10 cellular contexts compared by ENCODE assay signal in genomic region chr2:235458839-235459273, GRCh38. TPM values are rescaled to one million over a fixed set of nuclear protein-coding genes. Genes with fewer than 3 reads are reported as not detected.
DNase-seq lines count a peak whose midpoint lies in the region; ATAC-seq and TF ChIP-seq lines count a peak whose summit lies in the region.
"Had no signal": no experiment of that assay in that cellular context is flagged by ENCODE, and none has a peak within 500 bp of the region (broad histone marks: within the 10 kb centered on the region; RNA-seq: fewer than 3 reads in every experiment).

No MANE protein-coding gene starts in this region.

- intact Hi-C loops in stomach (cut with DNase I; ENCODE audit: low total_unique reads), result no loop called here

- DNase-seq in NCI-H2107 treated with DMSO at 0.1 percent for 48 hours (lab: John Stamatoyannopoulos, UW; ENCODE audit: unreplicated experiment), result peak; percentile 8
- no peak for DNase-seq in NCI-H2107 (lab: John Stamatoyannopoulos, UW)
- DNase-seq in NCI-H774 (lab: John Stamatoyannopoulos, UW), result peak; percentile 21
- peak; percentile 16 for DNase-seq in fibroblast of gingiva (ENCODE audit: low read depth)
- DNase-seq in stomach, result peak; percentile 42
- no peak for DNase-seq in AG08395 (ENCODE audit: low spot score)
- no peak for DNase-seq in SIG-M5 treated with dmso at 0.1 percent for 504 hours (lab: John Stamatoyannopoulos, UW; ENCODE audit: unreplicated experiment)
- DNase-seq: activated CD8-positive, alpha-beta memory T cell treated with anti-CD3 and anti-CD28 coated beads for 24 hours had no signal

- 48 to 58% (median 55%) methylated on average over 7 of the region's 7 CpGs for WGBS in stomach, 5 donors

- H3K27me3 ChIP-seq in stomach, result peaks cover 0 to 2% (median 0%) of the 10 kb centered on the region in 3 donors

- no peaks in the 10 kb centered on the region for H3K36me3 ChIP-seq in stomach

- no peaks in the 10 kb centered on the region for H3K9me3 ChIP-seq in stomach

- H3K4me3 ChIP-seq in stomach, result no peak overlapping the region

- H3K4me1 ChIP-seq in stomach, result peaks cover 0 to 2% (median 0%) of the 10 kb centered on the region in 4 donors

- TF ChIP-seq EP300 in stomach (IDR thresholded peaks at IDR 0.05), result no peak

- TF ChIP-seq POLR2A in stomach (IDR thresholded peaks at IDR 0.05), result no peak

- no peak for ATAC-seq in HG02623 (IDR thresholded peaks at IDR 0.05; ENCODE audit: unreplicated experiment)
- ATAC-seq: right cardiac atrium had no signal

- no peak for TF ChIP-seq CTCF in stomach (IDR thresholded peaks at IDR 0.05)

- H3K27ac ChIP-seq in stomach, result peak overlapping the region in 1 of 5 donors; percentile 31

RNA-seq across cellular contexts. Expression of gene AGAP1, which starts 35.0 kb away (rescaled TPM):
- total RNA-seq in stomach, result 100 to 1,000 TPM in 1 of 5 donors, 10 to 100 TPM in 4; 23.1 to 139 (median 57.1) TPM
- polyA plus RNA-seq in stomach, result 1 to 10 TPM; 4.2 to 9.3 (median 8.6) TPM

Comparison
In these comparisons a context has a peak if more than half of its experiments do, and no peak if none do; other contexts are left out.
1. DNase-seq: peak in NCI-H2107 treated with DMSO at 0.1 percent for 48 hours (single experiment), NCI-H774 (single experiment), fibroblast of gingiva (single experiment) and stomach (single experiment); none in NCI-H2107 (single experiment), AG08395 (single experiment) and SIG-M5 treated with dmso at 0.1 percent for 504 hours (single experiment).